ENCODE assay signal across 26 cellular contexts in genomic region chr5:135930949-135931295, GRCh38. TPM values are rescaled to one million over a fixed set of nuclear protein-coding genes. Genes with fewer than 3 reads are reported as not detected.
DNase-seq lines count a peak whose midpoint lies in the region; TF ChIP-seq lines count a peak whose summit lies in the region.
"Had no signal": no experiment of that assay in that cellular context is flagged by ENCODE, and none has a peak within 500 bp of the region (broad histone marks: within the 10 kb centered on the region; RNA-seq: fewer than 3 reads in every experiment).

No MANE protein-coding gene starts in this region.

- no peaks in the 10 kb centered on the region for H3K36me3 ChIP-seq in CD4-positive, alpha-beta memory T cell (ENCODE audit: insufficient read depth, low read length)
- no peaks in the 10 kb centered on the region for H3K36me3 ChIP-seq in WERI-Rb-1
- H3K36me3 ChIP-seq in iPS DF 6.9 (ENCODE audit: control insufficient read depth, insufficient read depth, low read length) = no peaks in the 10 kb centered on the region
- H3K36me3 ChIP-seq in neuronal stem cell (replicated peaks in 1 of 2; ENCODE audit: control insufficient read depth in 2 of 2, insufficient read depth in 2 of 2, low read length in 2 of 2) = no peaks in the 10 kb centered on the region
- H3K36me3 ChIP-seq: upper lobe of left lung had no signal

- no peak for DNase-seq in CD4-positive, alpha-beta memory T cell
- DNase-seq in WERI-Rb-1 (no peak), iPS DF 6.9 (ENCODE audit: low read depth, low spot score) (no peak), neuronal stem cell (ENCODE audit: low spot score) (peak; percentile 18), middle frontal gyrus (ENCODE audit: extremely low spot score, low spot score) (no peak), NCI-H774 (lab: John Stamatoyannopoulos, UW) (no peak), germinal center (ENCODE audit: low spot score) (no peak)
- no peak for DNase-seq in activated CD8-positive, alpha-beta memory T cell treated with anti-CD3 and anti-CD28 coated beads for 24 hours
- DNase-seq: activated CD8-positive, alpha-beta T cell treated with anti-CD3 and anti-CD28 coated beads, Interleukin-2, amount 10 ng/mL, durations not matched to agents 7 days and 5 days; activated naive CD8-positive, alpha-beta T cell treated with anti-CD3 and anti-CD28 coated beads, Interleukin-2, amount 50 U/mL, for 24 hours; CD4-positive, alpha-beta T cell; DND-41; HCEC 1CT; hippocampal formation; naive B cell; NCI-H1694 treated with DMSO at 0.1 percent for 48 hours; NCI-H446 treated with DMSO at 0.1 percent for 48 hours; psoas muscle; stimulated activated naive CD4-positive, alpha-beta T cell; SW 1271 had no signal

- H3K23ac ChIP-seq in neuronal stem cell (ENCODE audit: low read depth, low read length, poor library complexity) = no peak overlapping the region

- peak overlapping the region; percentile 64 for H2AFZ ChIP-seq in neuronal stem cell (ENCODE audit: low read length)

- no peak overlapping the region for H3K27ac ChIP-seq in CD4-positive, alpha-beta memory T cell (ENCODE audit: low read depth, low read length)
- H3K27ac ChIP-seq in WERI-Rb-1 (no peak overlapping the region), iPS DF 6.9 (ENCODE audit: low read length) (no peak overlapping the region), neuronal stem cell (replicated peaks; ENCODE audit: low read length) (no peak overlapping the region)
- H3K27ac ChIP-seq: psoas muscle, RWPE1, upper lobe of left lung, VCaP had no signal

- no peak overlapping the region for H2BK5ac ChIP-seq in neuronal stem cell (ENCODE audit: low read length)

- peaks cover 31 to 44% of the 10 kb centered on the region in 2 donors for H3K27me3 Mint-ChIP-seq in CD4-positive, alpha-beta memory T cell

- H3K14ac ChIP-seq in neuronal stem cell (ENCODE audit: low read length) = no peak overlapping the region

- peak overlapping the region; percentile 77 for H3K4me2 ChIP-seq in neuronal stem cell (ENCODE audit: insufficient read depth, low read length, poor library complexity, severe bottlenecking)

- H2BK15ac ChIP-seq in neuronal stem cell (ENCODE audit: low read length) = no peak overlapping the region

- no peaks in the 10 kb centered on the region for H3K36me3 Mint-ChIP-seq in CD4-positive, alpha-beta memory T cell
- H3K36me3 Mint-ChIP-seq: naive B cell had no signal

- no peak overlapping the region for H2AK5ac ChIP-seq in neuronal stem cell (ENCODE audit: low read depth, low read length)

- no peaks in the 10 kb centered on the region for H3K9me3 ChIP-seq in CD4-positive, alpha-beta memory T cell (ENCODE audit: control insufficient read depth in 1 of 2, low read length in 2 of 2)
- H3K9me3 ChIP-seq in WERI-Rb-1 (ENCODE audit: severe bottlenecking) (no peaks in the 10 kb centered on the region), iPS DF 6.9 (ENCODE audit: control insufficient read depth, insufficient read depth, low read length) (no peaks in the 10 kb centered on the region), neuronal stem cell (replicated peaks in 1 of 2; ENCODE audit: control insufficient read depth in 2 of 2, insufficient read depth in 1 of 2, low read depth in 1 of 2, low read length in 2 of 2) (no peaks in the 10 kb centered on the region)
- H3K9me3 ChIP-seq: psoas muscle had no signal

- peaks cover 0 to 16% (median 1%) of the 10 kb centered on the region in 8 donors for H3K9me3 Mint-ChIP-seq in CD4-positive, alpha-beta memory T cell
- H3K9me3 Mint-ChIP-seq: activated naive CD8-positive, alpha-beta T cell treated with anti-CD3 and anti-CD28 coated beads, Interleukin-2, amount 50 U/mL, for 24 hours; CD4-positive, alpha-beta T cell had no signal

- peaks cover 0 to 6% (median 0%) of the 10 kb centered on the region in 4 donors for H3K4me1 Mint-ChIP-seq in CD4-positive, alpha-beta memory T cell
- H3K4me1 Mint-ChIP-seq: activated naive CD8-positive, alpha-beta T cell treated with anti-CD3 and anti-CD28 coated beads, Interleukin-2, amount 50 U/mL, for 24 hours had no signal

- POLR2A ChIA-PET in CD4-positive, alpha-beta memory T cell (lab: Charles Lee; ENCODE audit: partially characterized antibody) = no interaction called here

- CTCF ChIA-PET in CD4-positive, alpha-beta memory T cell (lab: Charles Lee; ENCODE audit: partially characterized antibody) = no interaction called here

- no peak overlapping the region for H3K9ac ChIP-seq in neuronal stem cell (ENCODE audit: low read depth, low read length, poor library complexity)

- H3K4me3 ChIP-seq in CD4-positive, alpha-beta memory T cell (ENCODE audit: low read length in 2 of 2) = no peak overlapping the region
- H3K4me3 ChIP-seq in WERI-Rb-1 (ENCODE audit: low read depth, low read length) = peak overlapping the region; percentile 56; the same call in 1 of the 2 replicates
- peak overlapping the region; percentile 72; the same call in 1 of the 2 replicates for H3K4me3 ChIP-seq in iPS DF 6.9 (ENCODE audit: low read length)
- no peak overlapping the region for H3K4me3 ChIP-seq in neuronal stem cell (ENCODE audit: low read length in 2 of 2)

- WGBS in iPS DF 6.9 (ENCODE audit: insufficient coverage, insufficient read length) = no CpG with 5 or more reads among the region's 18 CpGs
- no CpG with 5 or more reads among the region's 18 CpGs for WGBS in neuronal stem cell (ENCODE audit: extremely low coverage in 2 of 2, insufficient read length in 2 of 2, insufficient replicate concordance in 1 of 2), 2 donors

- H2BK120ac ChIP-seq in neuronal stem cell (ENCODE audit: low read depth, low read length) = no peak overlapping the region

- H3K4me3 Mint-ChIP-seq in CD4-positive, alpha-beta memory T cell = peak overlapping the region in 7 of 8 donors; percentile 17 to 65 (median 37)
- H3K4me3 Mint-ChIP-seq: activated CD8-positive, alpha-beta T cell treated with anti-CD3 and anti-CD28 coated beads, Interleukin-2, amount 10 ng/mL, durations not matched to agents 7 days and 5 days; activated naive CD8-positive, alpha-beta T cell treated with anti-CD3 and anti-CD28 coated beads, Interleukin-2, amount 50 U/mL, for 24 hours; CD4-positive, alpha-beta T cell had no signal

- no peak overlapping the region for H4K91ac ChIP-seq in neuronal stem cell (ENCODE audit: low read depth, low read length, poor library complexity)

- no peaks in the 10 kb centered on the region for H3K4me1 ChIP-seq in CD4-positive, alpha-beta memory T cell (ENCODE audit: insufficient read depth, low read length)
- H3K4me1 ChIP-seq in iPS DF 6.9 (ENCODE audit: control insufficient read depth, insufficient read depth, low read length) (no peaks in the 10 kb centered on the region), neuronal stem cell (ENCODE audit: control insufficient read depth in 2 of 2, insufficient read depth in 1 of 2, low read depth in 1 of 2, low read length in 2 of 2) (no peaks in the 10 kb centered on the region)
- H3K4me1 ChIP-seq: psoas muscle had no signal

- no peak for TF ChIP-seq CTCF in WERI-Rb-1 (IDR thresholded peaks at IDR 0.05; ENCODE audit: low read depth, low read length)

- H2BK12ac ChIP-seq in neuronal stem cell (ENCODE audit: low read length) = no peak overlapping the region

- no peak overlapping the region for H3K27ac Mint-ChIP-seq in CD4-positive, alpha-beta memory T cell
- H3K27ac Mint-ChIP-seq: activated CD8-positive, alpha-beta T cell treated with anti-CD3 and anti-CD28 coated beads, Interleukin-2, amount 10 ng/mL, durations not matched to agents 7 days and 5 days; activated naive CD8-positive, alpha-beta T cell treated with anti-CD3 and anti-CD28 coated beads, Interleukin-2, amount 50 U/mL, for 24 hours; CD4-positive, alpha-beta T cell; naive B cell had no signal

- peaks cover 12% of the 10 kb centered on the region for H3K27me3 ChIP-seq in CD4-positive, alpha-beta memory T cell (ENCODE audit: insufficient read depth, low read length)
- H3K27me3 ChIP-seq in WERI-Rb-1 (ENCODE audit: insufficient read depth, low read depth, severe bottlenecking) (peaks cover 3% of the 10 kb centered on the region), iPS DF 6.9 (ENCODE audit: control insufficient read depth, insufficient read depth, low read length) (peaks cover 18% of the 10 kb centered on the region), neuronal stem cell (ENCODE audit: control insufficient read depth in 3 of 3, insufficient read depth in 3 of 3, low read depth in 1 of 3, low read length in 3 of 3) (peaks cover 7 to 54% (median 24%) of the 10 kb centered on the region in 3 experiments)

- H3K79me1 ChIP-seq in neuronal stem cell (ENCODE audit: low read depth, low read length) = no peaks in the 10 kb centered on the region

- no peak overlapping the region for H3K4ac ChIP-seq in neuronal stem cell (ENCODE audit: low read length)

- no peak overlapping the region for H3K18ac ChIP-seq in neuronal stem cell (ENCODE audit: low read length)

- H4K8ac ChIP-seq in neuronal stem cell (ENCODE audit: low read depth, low read length) = no peak overlapping the region

- intact Hi-C loops in CD4-positive, alpha-beta memory T cell (cut with micrococcal nuclease) = no loop called here

RNA-seq across cellular contexts. Expression of gene LECT2, which starts 23.9 kb away (rescaled TPM):
- total RNA-seq in CD4-positive, alpha-beta memory T cell = not detected
- not detected for polyA plus RNA-seq in CD4-positive, alpha-beta memory T cell
- not detected for polyA plus RNA-seq in neuronal stem cell (2013, experiment 1 of 2)
- not detected for polyA plus RNA-seq in neuronal stem cell (2013, experiment 2 of 2)
- total RNA-seq: activated CD8-positive, alpha-beta T cell treated with anti-CD3 and anti-CD28 coated beads, Interleukin-2, amount 10 ng/mL, durations not matched to agents 7 days and 5 days; cardiac septum; CD4-positive, alpha-beta T cell; lower leg skin; M059J; psoas muscle; upper lobe of left lung had no signal
- polyA plus RNA-seq: psoas muscle had no signal

RNA-seq across cellular contexts. Expression of gene IL9, which starts 35.3 kb away (rescaled TPM):
- not detected for total RNA-seq in CD4-positive, alpha-beta memory T cell
- not detected for polyA plus RNA-seq in CD4-positive, alpha-beta memory T cell
- polyA plus RNA-seq in neuronal stem cell (2013, experiment 1 of 2) = not detected
- polyA plus RNA-seq in neuronal stem cell (2013, experiment 2 of 2) = not detected
- total RNA-seq: activated CD8-positive, alpha-beta T cell treated with anti-CD3 and anti-CD28 coated beads, Interleukin-2, amount 10 ng/mL, durations not matched to agents 7 days and 5 days; cardiac septum; CD4-positive, alpha-beta T cell; lower leg skin; M059J; psoas muscle; upper lobe of left lung had no signal
- polyA plus RNA-seq: psoas muscle had no signal

Comparison
In these comparisons a context has a peak if more than half of its experiments do, and no peak if none do; other contexts are left out.
1. H3K4me3 ChIP-seq: peak in WERI-Rb-1 (single experiment) and iPS DF 6.9 (single experiment); none in CD4-positive, alpha-beta memory T cell (0 of 2) and neuronal stem cell (0 of 2).